Comparison of ENCODE assay signal across 9 cellular contexts in the genomic region with DNA sequence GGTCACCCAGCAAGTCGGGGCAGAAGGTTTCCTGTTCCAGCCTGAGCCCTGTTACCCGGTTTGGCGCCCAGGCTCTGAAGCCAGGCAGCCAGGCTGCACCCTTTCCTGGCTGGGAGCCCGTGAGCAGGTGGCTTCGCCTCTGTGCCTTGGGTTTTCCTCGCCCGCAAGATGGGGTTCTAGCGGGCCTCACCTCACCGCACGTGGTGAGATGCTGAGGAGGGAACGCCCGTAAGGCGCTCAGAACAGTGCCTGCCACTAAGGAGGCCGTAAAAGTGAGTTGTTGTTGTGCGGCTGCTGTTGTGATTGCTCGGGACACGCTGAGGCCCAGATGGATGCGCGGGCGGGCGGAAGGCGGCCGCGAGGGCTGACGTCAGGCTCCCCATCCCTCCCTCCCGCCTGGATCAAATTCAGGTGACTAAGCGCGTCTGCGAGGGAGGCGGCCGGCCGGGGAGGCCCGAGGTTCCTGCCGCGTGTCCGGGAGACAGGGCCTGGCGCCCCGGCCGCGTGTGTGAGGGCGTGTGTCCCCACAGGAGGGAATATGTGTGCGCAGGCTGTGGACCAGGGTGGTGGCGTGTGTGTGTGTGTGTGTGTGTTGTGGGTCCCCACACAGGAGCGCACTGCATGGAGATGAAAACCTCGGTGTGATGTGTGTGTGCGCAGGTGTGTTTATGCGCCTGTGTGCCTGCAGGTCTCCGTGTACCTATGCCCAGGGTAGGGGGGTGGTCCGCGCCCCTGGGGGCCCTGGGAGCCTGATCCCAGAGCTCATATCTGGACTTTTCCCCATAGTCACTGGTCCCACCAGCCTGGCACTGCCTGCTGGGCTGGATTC. TPM values are rescaled to one million over a fixed set of nuclear protein-coding genes. Genes with fewer than 3 reads are reported as not detected.
DNase-seq lines count a peak whose midpoint lies in the region; ATAC-seq and TF ChIP-seq lines count a peak whose summit lies in the region.
"Had no signal": no experiment of that assay in that cellular context is flagged by ENCODE, and none has a peak within 500 bp of the region (broad histone marks: within the 10 kb centered on the region; RNA-seq: fewer than 3 reads in every experiment).

No MANE protein-coding gene starts in this region.

- no peak for ATAC-seq in CD4-positive, CD25-positive, alpha-beta regulatory T cell (ENCODE audit: low read depth in 2 of 2)
- ATAC-seq in HG02884 (IDR thresholded peaks at IDR 0.05; ENCODE audit: unreplicated experiment) = no peak

- no peaks in the 10 kb centered on the region for H3K36me3 ChIP-seq in CD4-positive, CD25-positive, alpha-beta regulatory T cell (ENCODE audit: control insufficient read depth, insufficient read depth, low read length)
- H3K36me3 ChIP-seq in uterus = no peaks in the 10 kb centered on the region

- DNase-seq in CD4-positive, CD25-positive, alpha-beta regulatory T cell = no peak
- DNase-seq in NCI-H1694 treated with DMSO at 0.1 percent for 48 hours (lab: John Stamatoyannopoulos, UW) (peak; percentile 96), cerebellar cortex (ENCODE audit: low spot score) (peak; percentile 81), lower leg skin (ENCODE audit: low spot score in 2 of 2) (peak; percentile 81 to 96), uterus (peak; percentile 95 to 96), KG1 (lab: John Stamatoyannopoulos, UW) (no peak)
- DNase-seq in stimulated activated CD4-positive, alpha-beta T cell treated with anti-CD3 and anti-CD28 coated beads, Interleukin-15, amount 100 ng/mL, for 24 hours = no peak

- H3K27ac ChIP-seq in CD4-positive, CD25-positive, alpha-beta regulatory T cell (ENCODE audit: insufficient read depth, low read length, poor library complexity, severe bottlenecking) = peak overlapping the region; percentile 14
- peak overlapping the region; percentile 96 to 97 for H3K27ac ChIP-seq in uterus

- TF ChIP-seq CTCF in lower leg skin (IDR thresholded peaks at IDR 0.05) = no peak
- peak in 1 of 4 experiments; percentile 16 for TF ChIP-seq CTCF in uterus (IDR thresholded peaks at IDR 0.05)

- H3K4me3 Mint-ChIP-seq in CD4-positive, CD25-positive, alpha-beta regulatory T cell = no peak overlapping the region
- H3K4me3 Mint-ChIP-seq: stimulated activated naive CD8-positive, alpha-beta T cell treated with anti-CD3 and anti-CD28 coated beads, Interleukin-15, Interleukin-2, amounts not matched to agents 100 ng/mL and 50 ng/mL, for 24 hours had no signal

- no peaks in the 10 kb centered on the region for H3K9me3 Mint-ChIP-seq in CD4-positive, CD25-positive, alpha-beta regulatory T cell
- H3K9me3 Mint-ChIP-seq: stimulated activated naive CD8-positive, alpha-beta T cell treated with anti-CD3 and anti-CD28 coated beads, Interleukin-15, Interleukin-2, amounts not matched to agents 100 ng/mL and 50 ng/mL, for 24 hours had no signal

- no peaks in the 10 kb centered on the region for H3K9me3 ChIP-seq in CD4-positive, CD25-positive, alpha-beta regulatory T cell (ENCODE audit: control insufficient read depth in 2 of 2, low read length in 2 of 2)
- no peaks in the 10 kb centered on the region for H3K9me3 ChIP-seq in uterus

- H3K36me3 Mint-ChIP-seq in CD4-positive, CD25-positive, alpha-beta regulatory T cell = no peaks in the 10 kb centered on the region

- peaks cover 39% of the 10 kb centered on the region for H3K4me1 ChIP-seq in CD4-positive, CD25-positive, alpha-beta regulatory T cell (ENCODE audit: control insufficient read depth, insufficient read depth, low read length, poor library complexity, severe bottlenecking)
- peaks cover 8 to 41% of the 10 kb centered on the region in 2 donors for H3K4me1 ChIP-seq in uterus

- H3K4me1 Mint-ChIP-seq in CD4-positive, CD25-positive, alpha-beta regulatory T cell = peaks cover 0 to 47% (median 30%) of the 10 kb centered on the region in 4 donors

- TF ChIP-seq POLR2A in lower leg skin (IDR thresholded peaks at IDR 0.05) (no peak), uterus (IDR thresholded peaks at IDR 0.05) (peak; percentile 37 to 71)

- H3K27ac Mint-ChIP-seq in CD4-positive, CD25-positive, alpha-beta regulatory T cell = no peak overlapping the region
- H3K27ac Mint-ChIP-seq: stimulated activated naive CD8-positive, alpha-beta T cell treated with anti-CD3 and anti-CD28 coated beads, Interleukin-15, Interleukin-2, amounts not matched to agents 100 ng/mL and 50 ng/mL, for 24 hours had no signal

- no peak overlapping the region for H3K4me3 ChIP-seq in CD4-positive, CD25-positive, alpha-beta regulatory T cell (ENCODE audit: low read depth, low read length)
- H3K4me3 ChIP-seq in lower leg skin (ENCODE audit: low read depth, poor library complexity, severe bottlenecking) (no peak overlapping the region), uterus (no peak overlapping the region)

- H3K27me3 ChIP-seq in CD4-positive, CD25-positive, alpha-beta regulatory T cell (ENCODE audit: control insufficient read depth, insufficient read depth, low read length) = no peaks in the 10 kb centered on the region
- no peaks in the 10 kb centered on the region for H3K27me3 ChIP-seq in uterus

- H3K27me3 Mint-ChIP-seq in CD4-positive, CD25-positive, alpha-beta regulatory T cell = peaks cover 4% of the 10 kb centered on the region

- intact Hi-C loops in lower leg skin (cut with DNase I; ENCODE audit: low total_unique reads) (no loop called here), uterus (cut with DNase I; ENCODE audit: low total_unique reads) (no loop called here)

- 31 to 37% methylated on average over 26 to 43 of the region's 50 CpGs for WGBS in lower leg skin, 2 donors

RNA-seq across cellular contexts. Expression of a gene that starts 4.3 kb away (rescaled TPM):
- 3.2 TPM for total RNA-seq in CD4-positive, CD25-positive, alpha-beta regulatory T cell
- polyA plus RNA-seq in CD4-positive, CD25-positive, alpha-beta regulatory T cell = under 1 TPM; 0.09 to 0.96 (median 0.72) TPM
- total RNA-seq in lower leg skin (10 to 100 TPM in 3 of 4 donors, 1 to 10 TPM in 1; 7.3 to 21.2 (median 14.6) TPM), uterus (10 to 100 TPM in 1 of 4 donors, 1 to 10 TPM in 3; 2.6 to 37.6 (median 6.4) TPM)

RNA-seq across cellular contexts. Expression of a gene that starts 27.7 kb away (rescaled TPM):
- total RNA-seq in CD4-positive, CD25-positive, alpha-beta regulatory T cell = 2.3 TPM
- not detected for polyA plus RNA-seq in CD4-positive, CD25-positive, alpha-beta regulatory T cell
- total RNA-seq in lower leg skin (1 to 10 TPM in 2 of 4 donors, under 1 TPM in 2; 0.56 to 5.0 (median 1.0) TPM), uterus (10 to 100 TPM in 2 of 4 donors, 1 to 10 TPM in 2; 1.2 to 18.8 (median 9.9) TPM)

RNA-seq across cellular contexts. Expression of a gene that starts 42.5 kb away (rescaled TPM):
- 46.0 TPM for total RNA-seq in CD4-positive, CD25-positive, alpha-beta regulatory T cell
- polyA plus RNA-seq in CD4-positive, CD25-positive, alpha-beta regulatory T cell = 10 to 100 TPM; 10.5 to 15.7 (median 12.2) TPM
- 10 to 100 TPM; 21.6 to 24.4 (median 23.3) TPM for total RNA-seq in lower leg skin
- total RNA-seq in uterus = 10 to 100 TPM; 16.5 to 46.7 (median 30.1) TPM

Comparison
In these comparisons a context has a peak if more than half of its experiments do, and no peak if none do; other contexts are left out.
1. DNase-seq: peak in NCI-H1694 treated with DMSO at 0.1 percent for 48 hours (single experiment), cerebellar cortex (single experiment), lower leg skin (2 of 2) and uterus (2 of 2); none in CD4-positive, CD25-positive, alpha-beta regulatory T cell (0 of 3), KG1 (single experiment) and stimulated activated CD4-positive, alpha-beta T cell treated with anti-CD3 and anti-CD28 coated beads, Interleukin-15, amount 100 ng/mL, for 24 hours (single experiment).
2. POLR2A ChIP-seq: peak in uterus (2 of 2); none in lower leg skin (0 of 2).